In genomic region chr3:69417541-69418078, GRCh38 we compare ENCODE assay signal across 30 cellular contexts.
"Had no signal": no experiment of that assay in that cellular context is flagged by ENCODE, and none has a peak within 500 bp of the region (broad histone marks: within the 10 kb centered on the region; RNA-seq: fewer than 3 reads in every experiment).

No MANE protein-coding gene starts in this region.

- H3K36me3 ChIP-seq: adrenal gland, cardiac muscle cell, colonic mucosa, esophagus squamous epithelium had no signal

- H3K4me3 ChIP-seq: adrenal gland, body of pancreas, cardiac muscle cell, colonic mucosa, esophagus squamous epithelium had no signal

- H3K27ac ChIP-seq: adrenal gland, body of pancreas, cardiac muscle cell, colonic mucosa, epithelial cell of prostate, esophagus squamous epithelium had no signal

- H3K27me3 ChIP-seq: adrenal gland, body of pancreas, cardiac muscle cell, colonic mucosa, esophagus squamous epithelium had no signal

- H3K9me3 ChIP-seq: adrenal gland, body of pancreas, colonic mucosa, esophagus squamous epithelium had no signal

- DNase-seq: activated CD4-positive, alpha-beta memory T cell treated with anti-CD3 and anti-CD28 coated beads for 36 hours; activated CD4-positive, alpha-beta T cell treated with anti-CD3 and anti-CD28 coated beads for 36 hours; activated CD4-positive, alpha-beta T cell treated with anti-CD3 and anti-CD28 coated beads, Interleukin-2, amount 10 ng/mL, durations not matched to agents 24 days and 14 days; activated CD4-positive, CD25-positive, alpha-beta regulatory T cell; activated CD4-positive, CD25-positive, alpha-beta regulatory T cell treated with anti-CD3 and anti-CD28 coated beads, Interleukin-2, amount 50 U/mL, for 72 hours; activated CD8-positive, alpha-beta memory T cell treated with anti-CD3 and anti-CD28 coated beads, Interleukin-2, amount 10 ng/mL, durations not matched to agents 7 days and 5 days; activated CD8-positive, alpha-beta memory T cell treated with anti-CD3 and anti-CD28 coated beads, Interleukin-2, amount 50 U/mL, for 4 hours; activated CD8-positive, alpha-beta T cell treated with anti-CD3 and anti-CD28 coated beads, Interleukin-2, amount 10 ng/mL, durations not matched to agents 7 days and 5 days; activated gamma-delta T cell; activated naive CD4-positive, alpha-beta T cell; activated naive CD4-positive, alpha-beta T cell treated with anti-CD3 and anti-CD28 coated beads, Interleukin-2, amount 50 U/mL, for 16 hours; activated naive CD8-positive, alpha-beta T cell treated with anti-CD3 and anti-CD28 coated beads for 36 hours; activated naive CD8-positive, alpha-beta T cell treated with anti-CD3 and anti-CD28 coated beads, Interleukin-2, amount 50 U/mL, for 24 hours; activated T-cell treated with anti-CD3 and anti-CD28 coated beads, Interleukin-2, amount 50 U/mL, for 1 hour; activated T-cell treated with anti-CD3 and anti-CD28 coated beads, Interleukin-2, amount 50 U/mL, for 48 hours; adrenal gland; amygdala; aorta; body of pancreas; central memory CD4-positive, alpha-beta T cell; cerebellar nuclear complex; colonic mucosa; effector CD8-positive, alpha-beta T cell; esophagus squamous epithelium; head of caudate nucleus; T-helper 1 cell; T-helper 17 cell; T1000 had no signal

- H3K4me1 ChIP-seq: adrenal gland, body of pancreas, colonic mucosa had no signal

- ATAC-seq: activated CD4-positive, alpha-beta T cell treated with anti-CD3 and anti-CD28 coated beads for 36 hours; activated CD8-positive, alpha-beta memory T cell treated with anti-CD3 and anti-CD28 coated beads, Interleukin-2, amount 10 ng/mL, durations not matched to agents 7 days and 5 days; activated CD8-positive, alpha-beta T cell treated with anti-CD3 and anti-CD28 coated beads, Interleukin-2, amount 10 ng/mL, durations not matched to agents 7 days and 5 days; activated naive CD8-positive, alpha-beta T cell treated with anti-CD3 and anti-CD28 coated beads, Interleukin-2, amount 50 U/mL, for 24 hours; body of pancreas; T-helper 17 cell had no signal
